In genomic region chr2:232443669-232444408, GRCh38 we compare ENCODE assay signal across 11 cellular contexts. TPM values are rescaled to one million over a fixed set of nuclear protein-coding genes. Genes with fewer than 3 reads are reported as not detected.
DNase-seq lines count a peak whose midpoint lies in the region; ATAC-seq, FAIRE-seq and TF ChIP-seq lines count a peak whose summit lies in the region.
"Not testable (repeated sequence)": the region's sequence is repeated elsewhere in the genome, so short reads cannot be mapped to it uniquely, and the experiment has no call there.
"Had no signal": no experiment of that assay in that cellular context is flagged by ENCODE, and none has a peak within 500 bp of the region (broad histone marks: within the 10 kb centered on the region; RNA-seq: fewer than 3 reads in every experiment).

No MANE protein-coding gene starts in this region.

- H2BK20ac ChIP-seq in IMR-90 (ENCODE audit: low read depth, low read length), result not testable (repeated sequence)

- TF ChIP-seq POLR2A in IMR-90 (IDR thresholded peaks at IDR 0.05; ENCODE audit: low read depth, low read length); GM12878 (IDR thresholded peaks at IDR 0.05; ENCODE audit: low read depth, low read length): not testable (repeated sequence)

- H3K4me2 ChIP-seq in IMR-90 (ENCODE audit: low read depth, low read length); OCI-LY7 (ENCODE audit: low read length); GM12878 (ENCODE audit: control insufficient read depth, insufficient read depth); keratinocyte (ENCODE audit: control insufficient read depth, extremely low read depth, insufficient read depth, low read depth, low read length); mesendoderm (ENCODE audit: low read length): not testable (repeated sequence)

- H3K4ac ChIP-seq in IMR-90 (ENCODE audit: low read depth, low read length); mesendoderm (ENCODE audit: low read depth, low read length): not testable (repeated sequence)

- H3K27me3 ChIP-seq in IMR-90 (ENCODE audit: control insufficient read depth, insufficient read depth, low read length); GM12878 (replicated peaks in 1 of 2; ENCODE audit: control insufficient read depth in 2 of 2, insufficient read depth in 2 of 2, low read length in 1 of 2); keratinocyte (ENCODE audit: control insufficient read depth, extremely low read depth, insufficient read depth, low read length); mesendoderm (ENCODE audit: insufficient read depth, low read length, poor library complexity); psoas muscle (ENCODE audit: insufficient read depth in 3 of 3, low read length in 2 of 3): not testable (repeated sequence)

- H2AK5ac ChIP-seq in IMR-90 (ENCODE audit: low read depth, low read length); mesendoderm (ENCODE audit: low read length): not testable (repeated sequence)

- H3K9ac ChIP-seq in IMR-90 (ENCODE audit: low read depth, low read length); GM12878 (ENCODE audit: control insufficient read depth, insufficient read depth, low read length); keratinocyte (ENCODE audit: control insufficient read depth, extremely low read depth, insufficient read depth, low read length); mesendoderm (ENCODE audit: low read length): not testable (repeated sequence)

- H3K79me2 ChIP-seq in OCI-LY7 (ENCODE audit: insufficient read depth, low read depth, low read length); GM12878 (ENCODE audit: control insufficient read depth, insufficient read depth, low read length); keratinocyte (ENCODE audit: control insufficient read depth, insufficient read depth, low read length); mesendoderm (ENCODE audit: control insufficient read depth, insufficient read depth, low read length): not testable (repeated sequence)

- not testable (repeated sequence) for H3K56ac ChIP-seq in IMR-90 (ENCODE audit: extremely low read depth, insufficient read depth, low read length)
- peak overlapping the region; percentile 80 for H3K56ac ChIP-seq in mesendoderm (ENCODE audit: low read length)

- H3K79me1 ChIP-seq in IMR-90 (ENCODE audit: low read depth in 1 of 2, low read length in 2 of 2); mesendoderm (ENCODE audit: low read length): not testable (repeated sequence)

- not testable (repeated sequence) for DNase-seq in IMR-90; OCI-LY7 (ENCODE audit: low spot score); GM12878 (ENCODE audit: low read depth, low spot score); keratinocyte (ENCODE audit: low read depth, low spot score); mesendoderm
- DNase-seq in psoas muscle, result peak in 1 of 2 donors; percentile 49

- not testable (repeated sequence) for H3K18ac ChIP-seq in IMR-90 (ENCODE audit: low read depth, low read length); mesendoderm (ENCODE audit: low read length)

- TF ChIP-seq RAD21 in IMR-90 (IDR thresholded peaks at IDR 0.05; ENCODE audit: low read length); GM12878 (IDR thresholded peaks at IDR 0.05; ENCODE audit: insufficient read depth, low read depth, low read length): not testable (repeated sequence)

- not testable (repeated sequence) for H4K8ac ChIP-seq in IMR-90 (ENCODE audit: low read depth in 2 of 2, low read length in 2 of 2); mesendoderm (ENCODE audit: low read depth, low read length)

- peak overlapping the region; percentile 15 for H2AK9ac ChIP-seq in IMR-90 (replicated peaks; ENCODE audit: low read depth, low read length, poor library complexity)

- in situ Hi-C loops in IMR-90 (cut with MboI; ENCODE audit: low sequenced_read_pairs); GM12878 (cut with MboI): not testable (repeated sequence)

- H3K27ac ChIP-seq in C4-2B (peak overlapping the region; percentile 54), psoas muscle (peak overlapping the region; percentile 30)
- not testable (repeated sequence) for H3K27ac ChIP-seq in IMR-90 (ENCODE audit: insufficient read depth, low read length); OCI-LY7 (ENCODE audit: low read depth, low read length, poor library complexity, severe bottlenecking); GM12878 (ENCODE audit: control insufficient read depth, insufficient read depth); keratinocyte (ENCODE audit: control insufficient read depth, insufficient read depth, low read length); mesendoderm (ENCODE audit: low read depth, low read length)

- intact Hi-C loops in IMR-90 (cut with micrococcal nuclease), result loop anchor here (5.0 kb wide), 2 partner anchors 117 to 302 kb away; no protein-coding TSS in a partner anchor
- intact Hi-C loops in OCI-LY7 (cut with micrococcal nuclease; ENCODE audit: unreplicated experiment), result loop anchor here (1.0 kb wide), 1 partner anchor 78 kb away; no protein-coding TSS in a partner anchor
- intact Hi-C loops in GM12878 (cut with micrococcal nuclease; ENCODE audit: unreplicated experiment), result loop anchor here (5.0 kb wide), 2 partner anchors 517 to 592 kb away; partner anchors contain the start of gene NPPC
- intact Hi-C loops in psoas muscle (cut with DNase I), result loop anchor here in 1 of 2 donors (5.0 kb wide), 1 partner anchor 537 kb away; no protein-coding TSS in a partner anchor

- not testable (repeated sequence) for TF ChIP-seq CTCF in C4-2B (conservative IDR thresholded peaks at IDR 0.05); IMR-90 (conservative IDR thresholded peaks at IDR 0.05; ENCODE audit: low read depth, low read length); OCI-LY7 (conservative IDR thresholded peaks at IDR 0.05; ENCODE audit: low read length); GM12878 (IDR thresholded peaks at IDR 0.05 in 2 of 3, conservative IDR thresholded peaks at IDR 0.05 in 1 of 3; ENCODE audit: control insufficient read depth in 2 of 3, extremely low read depth in 1 of 3, insufficient read depth in 1 of 3, low read depth in 3 of 3, low read length in 3 of 3); keratinocyte (optimal IDR thresholded peaks at IDR 0.05 in 1 of 3, IDR thresholded peaks at IDR 0.05 in 1 of 3, conservative IDR thresholded peaks at IDR 0.05 in 1 of 3; ENCODE audit: extremely low read depth in 1 of 3, insufficient read depth in 2 of 3, low read length in 3 of 3); psoas muscle (IDR thresholded peaks at IDR 0.05)

- H2AFZ ChIP-seq in IMR-90 (replicated peaks; ENCODE audit: low read length, poor library complexity) (peak overlapping the region; percentile 78), OCI-LY7 (ENCODE audit: low read length) (peak overlapping the region; percentile 72), GM12878 (ENCODE audit: control insufficient read depth, low read depth, low read length) (peak overlapping the region; percentile 82), keratinocyte (ENCODE audit: control insufficient read depth, low read length) (peak overlapping the region; percentile 43)

- not testable (repeated sequence) for H2BK15ac ChIP-seq in IMR-90 (ENCODE audit: low read depth, low read length); mesendoderm (replicated peaks; ENCODE audit: low read depth)

- POLR2A ChIA-PET in IMR-90 (lab: Charles Lee; ENCODE audit: unreplicated experiment); OCI-LY7 (lab: Charles Lee); GM12878 (lab: Charles Lee): not testable (repeated sequence)

- BruUV-seq in IMR-90 (replicated peaks; lab: Mats Ljungman, UMichigan); OCI-LY7 (replicated peaks; lab: Mats Ljungman, UMichigan); GM12878 (replicated peaks; lab: Mats Ljungman, UMichigan): not testable (repeated sequence)

- not testable (repeated sequence) for TF ChIP-seq EP300 in GM12878 (IDR thresholded peaks at IDR 0.05; ENCODE audit: borderline replicate concordance in 1 of 2, control insufficient read depth in 1 of 2, low read depth in 2 of 2, low read length in 2 of 2)

- not testable (repeated sequence) for H2BK5ac ChIP-seq in IMR-90 (ENCODE audit: low read depth, low read length, poor library complexity, severe bottlenecking)
- peak overlapping the region; percentile 73 for H2BK5ac ChIP-seq in mesendoderm (ENCODE audit: low read length)

- not testable (repeated sequence) for H3K14ac ChIP-seq in IMR-90 (replicated peaks; ENCODE audit: low read depth, low read length)

- 30% methylated on average over 2 of the region's 21 CpGs; no CpG with 5 or more reads in 1 of the 2 experiments for WGBS in IMR-90 (ENCODE audit: extremely low coverage in 2 of 2, insufficient read length in 1 of 2), 2 experiments
- 41% methylated on average over 12 of the region's 21 CpGs for WGBS in GM12878 (ENCODE audit: insufficient coverage, insufficient replicate concordance, low lambda C conversion rate, missing lambda C conversion rate)
- WGBS in mesendoderm (ENCODE audit: extremely low coverage, insufficient coverage, low lambda C conversion rate), result no CpG with 5 or more reads among the region's 21 CpGs
- 18 to 33% (median 30%) methylated on average over 9 to 14 of the region's 21 CpGs for WGBS in psoas muscle, 3 donors

- ATAC-seq in IMR-90 (ENCODE audit: low read depth); GM12878: not testable (repeated sequence)
- ATAC-seq in psoas muscle, result peak; percentile 39 to 60 (median 50)

- H4K5ac ChIP-seq in IMR-90 (ENCODE audit: low read depth, low read length); mesendoderm (ENCODE audit: low read length): not testable (repeated sequence)

- RAD21 ChIA-PET in GM12878 (lab: Charles Lee; ENCODE audit: unreplicated experiment), result not testable (repeated sequence)

- H4K91ac ChIP-seq in IMR-90 (ENCODE audit: insufficient read depth, low read depth, low read length), result not testable (repeated sequence)

- H3K4me3 ChIP-seq in IMR-90 (ENCODE audit: insufficient read depth, low read depth, low read length); OCI-LY7 (ENCODE audit: low read depth, low read length, poor library complexity, severe bottlenecking); GM12878; keratinocyte (ENCODE audit: control insufficient read depth in 2 of 3, extremely low read depth in 1 of 3, insufficient read depth in 2 of 3, low read depth in 1 of 3, low read length in 3 of 3); mesendoderm (ENCODE audit: low read length); psoas muscle: not testable (repeated sequence)

- CTCF ChIA-PET in IMR-90 (lab: Yijun Ruan, JAX), result interaction anchor here (0.8 kb wide), 1 partner anchor 21 kb away, joined by 4 read pairs; no protein-coding TSS in a partner anchor
- CTCF ChIA-PET in OCI-LY7 (lab: Charles Lee; ENCODE audit: unreplicated experiment), result interaction anchor here (0.6 to 0.8 kb wide), 2 partner anchors 71 to 72 kb away, joined by 3 read pairs; no protein-coding TSS in a partner anchor
- CTCF ChIA-PET in GM12878 (lab: Yijun Ruan, JAX), result interaction anchor here (0.6 to 1.3 kb wide), 3 partner anchors 9 to 308 kb away, joined by 3 to 5 read pairs (median 3); no protein-coding TSS in a partner anchor

- not testable (repeated sequence) for H3K9me3 ChIP-seq in IMR-90 (ENCODE audit: control insufficient read depth, insufficient read depth, low read length); OCI-LY7 (ENCODE audit: low read length); GM12878 (replicated peaks; ENCODE audit: control insufficient read depth, insufficient read depth, low read length); keratinocyte (ENCODE audit: control insufficient read depth, low read depth, low read length); psoas muscle

- H3K9me1 ChIP-seq in IMR-90 (ENCODE audit: insufficient read depth, low read length); keratinocyte (ENCODE audit: control insufficient read depth, extremely low read depth, insufficient read depth, low read length): not testable (repeated sequence)

- not testable (repeated sequence) for H3K9me2 ChIP-seq in OCI-LY7 (ENCODE audit: insufficient read depth, low read length)

- SMC1A ChIA-PET in GM12878 (lab: Charles Lee; ENCODE audit: uncharacterized antibody, unreplicated experiment), result not testable (repeated sequence)

- not testable (repeated sequence) for H3K36me3 ChIP-seq in IMR-90 (ENCODE audit: control insufficient read depth, insufficient read depth, low read length); OCI-LY7 (ENCODE audit: insufficient read depth, low read length); GM12878 (ENCODE audit: control insufficient read depth in 2 of 2, insufficient read depth in 2 of 2, low read length in 1 of 2); keratinocyte (ENCODE audit: control insufficient read depth in 2 of 2, extremely low read depth in 1 of 2, insufficient read depth in 2 of 2, low read length in 2 of 2); mesendoderm (ENCODE audit: control insufficient read depth, insufficient read depth, low read length); psoas muscle (ENCODE audit: insufficient read depth in 1 of 2, low read depth in 1 of 2)

- H3K4me1 ChIP-seq in IMR-90 (ENCODE audit: control insufficient read depth, insufficient read depth, low read length); OCI-LY7 (ENCODE audit: insufficient read depth, low read length, poor library complexity, severe bottlenecking); GM12878 (ENCODE audit: control insufficient read depth, insufficient read depth, low read length); keratinocyte (ENCODE audit: control insufficient read depth, extremely low read depth, insufficient read depth, low read length); mesendoderm (ENCODE audit: control insufficient read depth, low read depth, low read length); psoas muscle: not testable (repeated sequence)

- FAIRE-seq in GM12878 (lab: Jason Lieb, UNC); keratinocyte (lab: Jason Lieb, UNC): not testable (repeated sequence)

- not testable (repeated sequence) for H4K20me1 ChIP-seq in IMR-90 (ENCODE audit: insufficient read depth, low read length); OCI-LY7 (ENCODE audit: insufficient read depth, low read length); GM12878 (ENCODE audit: control insufficient read depth, insufficient read depth); keratinocyte (ENCODE audit: control insufficient read depth, extremely low read depth, insufficient read depth, low read length)

- not testable (repeated sequence) for H3K23ac ChIP-seq in IMR-90 (ENCODE audit: low read depth, low read length)
- peak overlapping the region; percentile 66 for H3K23ac ChIP-seq in mesendoderm (ENCODE audit: low read length)

- H2BK120ac ChIP-seq in IMR-90 (ENCODE audit: low read depth, low read length); mesendoderm (ENCODE audit: low read depth, low read length): not testable (repeated sequence)

- dilution Hi-C loops in IMR-90 (cut with HindIII; ENCODE audit: low sequenced_read_pairs, unreplicated experiment), result not testable (repeated sequence)
- dilution Hi-C loops in keratinocyte (cut with MboI; ENCODE audit: extremely low pct_ligation_motif_present, low sequenced_read_pairs), result loop anchor here (25.0 kb wide), 1 partner anchor 557 kb away; no protein-coding TSS in a partner anchor

RNA-seq across cellular contexts. Expression of gene ALPI, which starts 12.1 kb away (rescaled TPM):
- total RNA-seq in IMR-90 (2012; rRNA removed) (not detected in 2 replicates), OCI-LY7 (2022) (not detected in 2 replicates), GM12878 (2014; rRNA removed) (not detected in 2 replicates), GM12878 (2014; rRNA removed; fragmentation: Illumina TruSeq; extraction: Trizol) (not detected in 2 replicates), GM12878 (2021) (not detected in 2 replicates), psoas muscle (not detected)
- polyA plus RNA-seq in IMR-90 (2012; rRNA removed) (not detected in 2 replicates), GM12878 (2011; rRNA removed) (not detected in 2 replicates), GM12878 (2014; fragmentation: Illumina TruSeq; extraction: Trizol) (not detected in 2 replicates), GM12878 (2014; fragmentation: Nextera tagmentation; extraction: Ambion mirVana) (not detected), GM12878 (2014; rRNA removed) (not detected in 2 replicates), GM12878 (2016; fragmentation: Nextera tagmentation; extraction: Ambion mirVana) (not detected), keratinocyte (not detected in 3 replicates), psoas muscle (under 1 TPM in 2 of 3 donors, not detected in 1; 0.05 to 0.14 TPM)
- polyA plus RNA-seq in IMR-90 (2012; cell fraction: cytosol; rRNA removed), result not detected in 2 replicates
- not detected in 2 replicates for polyA plus RNA-seq in IMR-90 (2012; cell fraction: nucleus; rRNA removed; ENCODE audit: low replicate concordance)
- not detected in 2 replicates for total RNA-seq in OCI-LY7 (2014; rRNA removed; shearing (Covaris generic))
- total RNA-seq in GM12878 (2013; cell fraction: nucleolus; rRNA removed), result not detected in 2 replicates
- polyA plus RNA-seq in GM12878 (2011; ENCODE audit: low read depth), result not detected
- not detected in 2 replicates for polyA plus RNA-seq in GM12878 (2011; cell fraction: cytosol; rRNA removed)
- polyA plus RNA-seq in GM12878 (2011; cell fraction: nucleus; rRNA removed), result not detected in 2 replicates
- polyA plus RNA-seq in GM12878 (2012), result not detected in 2 replicates
- not detected in 2 replicates for polyA minus RNA-seq in GM12878 (2011; rRNA and poly(A)+ RNA removed)
- not detected in 2 replicates for polyA minus RNA-seq in GM12878 (2011; cell fraction: cytosol; rRNA and poly(A)+ RNA removed)
- not detected in 2 replicates for polyA minus RNA-seq in GM12878 (2011; cell fraction: nucleus; rRNA and poly(A)+ RNA removed)
- polyA plus RNA-seq in keratinocyte (2011; ENCODE audit: low read depth), result not detected
- polyA plus RNA-seq in keratinocyte (2011; cell fraction: cytosol; rRNA removed), result not detected in 2 replicates
- not detected in 2 replicates for polyA plus RNA-seq in keratinocyte (2011; cell fraction: nucleus; rRNA removed)
- not detected in 2 replicates for polyA plus RNA-seq in keratinocyte (2012; ENCODE audit: low replicate concordance)
- not detected in 3 replicates for polyA minus RNA-seq in keratinocyte
- not detected for polyA minus RNA-seq in keratinocyte (2011; cell fraction: cytosol; rRNA and poly(A)+ RNA removed)
- polyA minus RNA-seq in keratinocyte (2011; cell fraction: nucleus; rRNA and poly(A)+ RNA removed), result not detected in 2 replicates
- not detected for polyA plus RNA-seq in mesendoderm (2013, experiment 1 of 2)
- polyA plus RNA-seq in mesendoderm (2013, experiment 2 of 2), result not detected
- total RNA-seq: CD8-positive, alpha-beta memory T cell; HT-29; NCI-H460 had no signal
- polyA plus RNA-seq: CD14-positive monocyte; CD8-positive, alpha-beta memory T cell had no signal

RNA-seq across cellular contexts. Expression of gene ALPG, which starts 37.2 kb away (rescaled TPM):
- total RNA-seq in IMR-90 (2012; rRNA removed), result not detected in 2 replicates
- not detected in 2 replicates for polyA plus RNA-seq in IMR-90 (2012; rRNA removed)
- not detected in 2 replicates for polyA plus RNA-seq in IMR-90 (2012; cell fraction: cytosol; rRNA removed)
- polyA plus RNA-seq in IMR-90 (2012; cell fraction: nucleus; rRNA removed; ENCODE audit: low replicate concordance), result not detected in 2 replicates
- total RNA-seq in OCI-LY7 (2014; rRNA removed; shearing (Covaris generic)), result not detected in 2 replicates
- not detected in 2 replicates for total RNA-seq in OCI-LY7 (2022)
- not detected in 2 replicates for total RNA-seq in GM12878 (2013; cell fraction: nucleolus; rRNA removed)
- not detected in 2 replicates for total RNA-seq in GM12878 (2014; rRNA removed)
- not detected in 2 replicates for total RNA-seq in GM12878 (2014; rRNA removed; fragmentation: Illumina TruSeq; extraction: Trizol)
- total RNA-seq in GM12878 (2021), result not detected in 2 replicates
- polyA plus RNA-seq in GM12878 (2011; ENCODE audit: low read depth), result not detected
- not detected in 2 replicates for polyA plus RNA-seq in GM12878 (2011; rRNA removed)
- not detected in 2 replicates for polyA plus RNA-seq in GM12878 (2011; cell fraction: cytosol; rRNA removed)
- polyA plus RNA-seq in GM12878 (2011; cell fraction: nucleus; rRNA removed), result not detected in 2 replicates
- polyA plus RNA-seq in GM12878 (2012), result 0.07 TPM in 1 of 2 replicates, not detected in the other
- not detected in 2 replicates for polyA plus RNA-seq in GM12878 (2014; fragmentation: Illumina TruSeq; extraction: Trizol)
- not detected for polyA plus RNA-seq in GM12878 (2014; fragmentation: Nextera tagmentation; extraction: Ambion mirVana)
- polyA plus RNA-seq in GM12878 (2014; rRNA removed), result not detected in 2 replicates
- polyA plus RNA-seq in GM12878 (2016; fragmentation: Nextera tagmentation; extraction: Ambion mirVana), result not detected
- not detected in 2 replicates for polyA minus RNA-seq in GM12878 (2011; rRNA and poly(A)+ RNA removed)
- polyA minus RNA-seq in GM12878 (2011; cell fraction: cytosol; rRNA and poly(A)+ RNA removed), result not detected in 2 replicates
- polyA minus RNA-seq in GM12878 (2011; cell fraction: nucleus; rRNA and poly(A)+ RNA removed), result not detected in 2 replicates
- not detected in 3 replicates for polyA plus RNA-seq in keratinocyte
- polyA plus RNA-seq in keratinocyte (2011; ENCODE audit: low read depth), result not detected
- not detected in 2 replicates for polyA plus RNA-seq in keratinocyte (2011; cell fraction: cytosol; rRNA removed)
- not detected in 2 replicates for polyA plus RNA-seq in keratinocyte (2011; cell fraction: nucleus; rRNA removed)
- polyA plus RNA-seq in keratinocyte (2012; ENCODE audit: low replicate concordance), result not detected in 2 replicates
- polyA minus RNA-seq in keratinocyte, result not detected in 3 replicates
- polyA minus RNA-seq in keratinocyte (2011; cell fraction: cytosol; rRNA and poly(A)+ RNA removed), result not detected
- polyA minus RNA-seq in keratinocyte (2011; cell fraction: nucleus; rRNA and poly(A)+ RNA removed), result not detected in 2 replicates
- polyA plus RNA-seq in mesendoderm (2013, experiment 1 of 2), result 0.03 TPM
- polyA plus RNA-seq in mesendoderm (2013, experiment 2 of 2), result 0.03 TPM
- total RNA-seq in psoas muscle, result not detected
- polyA plus RNA-seq in psoas muscle, result not detected
- total RNA-seq: CD8-positive, alpha-beta memory T cell; HT-29; NCI-H460 had no signal
- polyA plus RNA-seq: CD14-positive monocyte; CD8-positive, alpha-beta memory T cell had no signal

RNA-seq across cellular contexts. Expression of gene ECEL1, which starts 43.8 kb away (rescaled TPM):
- not detected in 2 replicates for total RNA-seq in IMR-90 (2012; rRNA removed)
- polyA plus RNA-seq in IMR-90 (2012; rRNA removed), result not detected in 2 replicates
- polyA plus RNA-seq in IMR-90 (2012; cell fraction: cytosol; rRNA removed), result not detected in 2 replicates
- polyA plus RNA-seq in IMR-90 (2012; cell fraction: nucleus; rRNA removed; ENCODE audit: low replicate concordance), result not detected in 2 replicates
- not detected in 2 replicates for total RNA-seq in OCI-LY7 (2014; rRNA removed; shearing (Covaris generic))
- not detected in 2 replicates for total RNA-seq in OCI-LY7 (2022)
- total RNA-seq in GM12878 (2013; cell fraction: nucleolus; rRNA removed), result not detected in 2 replicates
- total RNA-seq in GM12878 (2014; rRNA removed), result not detected in 2 replicates
- not detected in 2 replicates for total RNA-seq in GM12878 (2014; rRNA removed; fragmentation: Illumina TruSeq; extraction: Trizol)
- 0.08 TPM in 1 of 2 replicates, not detected in the other for total RNA-seq in GM12878 (2021)
- not detected for polyA plus RNA-seq in GM12878 (2011; ENCODE audit: low read depth)
- not detected in 2 replicates for polyA plus RNA-seq in GM12878 (2011; rRNA removed)
- polyA plus RNA-seq in GM12878 (2011; cell fraction: cytosol; rRNA removed), result not detected in 2 replicates
- not detected in 2 replicates for polyA plus RNA-seq in GM12878 (2011; cell fraction: nucleus; rRNA removed)
- polyA plus RNA-seq in GM12878 (2012), result not detected in 2 replicates
- not detected in 2 replicates for polyA plus RNA-seq in GM12878 (2014; fragmentation: Illumina TruSeq; extraction: Trizol)
- not detected for polyA plus RNA-seq in GM12878 (2014; fragmentation: Nextera tagmentation; extraction: Ambion mirVana)
- not detected in 2 replicates for polyA plus RNA-seq in GM12878 (2014; rRNA removed)
- polyA plus RNA-seq in GM12878 (2016; fragmentation: Nextera tagmentation; extraction: Ambion mirVana), result not detected
- polyA minus RNA-seq in GM12878 (2011; rRNA and poly(A)+ RNA removed), result not detected in 2 replicates
- polyA minus RNA-seq in GM12878 (2011; cell fraction: cytosol; rRNA and poly(A)+ RNA removed), result not detected in 2 replicates
- polyA minus RNA-seq in GM12878 (2011; cell fraction: nucleus; rRNA and poly(A)+ RNA removed), result not detected in 2 replicates
- polyA plus RNA-seq in keratinocyte, result not detected in 3 replicates
- not detected for polyA plus RNA-seq in keratinocyte (2011; ENCODE audit: low read depth)
- polyA plus RNA-seq in keratinocyte (2011; cell fraction: cytosol; rRNA removed), result not detected in 2 replicates
- polyA plus RNA-seq in keratinocyte (2011; cell fraction: nucleus; rRNA removed), result not detected in 2 replicates
- polyA plus RNA-seq in keratinocyte (2012; ENCODE audit: low replicate concordance), result not detected in 2 replicates
- not detected in 3 replicates for polyA minus RNA-seq in keratinocyte
- not detected for polyA minus RNA-seq in keratinocyte (2011; cell fraction: cytosol; rRNA and poly(A)+ RNA removed)
- polyA minus RNA-seq in keratinocyte (2011; cell fraction: nucleus; rRNA and poly(A)+ RNA removed), result not detected in 2 replicates
- polyA plus RNA-seq in mesendoderm (2013, experiment 1 of 2), result 0.86 TPM
- polyA plus RNA-seq in mesendoderm (2013, experiment 2 of 2), result 0.70 TPM
- total RNA-seq in psoas muscle, result 1 to 10 TPM in 1 of 4 donors, under 1 TPM in 3; 0.32 to 1.0 (median 0.61) TPM
- polyA plus RNA-seq in psoas muscle, result 1 to 10 TPM in 1 of 3 donors, under 1 TPM in 2; 0.45 to 1.8 (median 0.55) TPM
- total RNA-seq: CD8-positive, alpha-beta memory T cell; HT-29 had no signal
- polyA plus RNA-seq: CD14-positive monocyte; CD8-positive, alpha-beta memory T cell had no signal
